1 cellular context compared by ENCODE assay signal in the genomic region with DNA sequence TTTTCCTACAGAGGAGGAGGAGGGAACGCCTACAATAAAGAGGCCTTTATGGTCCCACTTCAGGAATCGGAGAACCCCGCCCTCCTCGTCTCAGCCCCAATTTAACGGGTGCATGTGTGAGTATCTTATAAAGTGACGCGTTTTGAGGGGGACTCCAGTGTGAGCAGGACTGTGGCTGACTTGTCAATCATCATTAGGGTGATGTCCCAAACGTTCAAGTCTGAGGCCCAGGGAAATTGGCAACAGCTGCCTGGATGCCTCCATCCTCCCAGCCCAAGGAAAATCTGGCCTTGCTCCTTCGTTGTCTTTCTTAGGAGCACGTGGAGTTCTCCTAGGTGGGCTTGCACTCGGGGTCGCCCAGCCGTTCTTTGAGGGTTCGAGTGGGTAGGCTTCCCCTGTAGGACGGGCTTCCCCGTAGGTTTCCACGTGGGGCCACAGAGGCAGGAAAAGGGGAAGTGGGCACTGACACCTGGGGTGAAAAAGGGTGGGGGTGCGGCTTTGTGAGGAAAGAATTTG.
TF ChIP-seq lines count a peak whose summit lies in the region.

No MANE protein-coding gene starts in this region.

TF ChIP-seq in IMR-90, 13 proteins besides CTCF, POLR2A, EP300 and RAD21 (continued from another document):
- TF ChIP-seq, protein P1, sequence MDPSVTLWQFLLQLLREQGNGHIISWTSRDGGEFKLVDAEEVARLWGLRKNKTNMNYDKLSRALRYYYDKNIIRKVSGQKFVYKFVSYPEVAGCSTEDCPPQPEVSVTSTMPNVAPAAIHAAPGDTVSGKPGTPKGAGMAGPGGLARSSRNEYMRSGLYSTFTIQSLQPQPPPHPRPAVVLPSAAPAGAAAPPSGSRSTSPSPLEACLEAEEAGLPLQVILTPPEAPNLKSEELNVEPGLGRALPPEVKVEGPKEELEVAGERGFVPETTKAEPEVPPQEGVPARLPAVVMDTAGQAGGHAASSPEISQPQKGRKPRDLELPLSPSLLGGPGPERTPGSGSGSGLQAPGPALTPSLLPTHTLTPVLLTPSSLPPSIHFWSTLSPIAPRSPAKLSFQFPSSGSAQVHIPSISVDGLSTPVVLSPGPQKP (IDR thresholded peaks at IDR 0.05; ENCODE audit: borderline replicate concordance, low read depth, low read length): no peak
- TF ChIP-seq FOS (IDR thresholded peaks at IDR 0.05; ENCODE audit: low read depth, low read length) (no peak), SMC3 (IDR thresholded peaks at IDR 0.05; ENCODE audit: low read depth, low read length) (no peak), CEBPB (IDR thresholded peaks at IDR 0.05; ENCODE audit: low read depth, low read length) (no peak), MXI1 (IDR thresholded peaks at IDR 0.05; ENCODE audit: borderline replicate concordance, low read depth, low read length) (no peak), MAFK (IDR thresholded peaks at IDR 0.05; ENCODE audit: low read depth, low read length) (no peak)
